10 cellular contexts compared by ENCODE assay signal in the genomic region with DNA sequence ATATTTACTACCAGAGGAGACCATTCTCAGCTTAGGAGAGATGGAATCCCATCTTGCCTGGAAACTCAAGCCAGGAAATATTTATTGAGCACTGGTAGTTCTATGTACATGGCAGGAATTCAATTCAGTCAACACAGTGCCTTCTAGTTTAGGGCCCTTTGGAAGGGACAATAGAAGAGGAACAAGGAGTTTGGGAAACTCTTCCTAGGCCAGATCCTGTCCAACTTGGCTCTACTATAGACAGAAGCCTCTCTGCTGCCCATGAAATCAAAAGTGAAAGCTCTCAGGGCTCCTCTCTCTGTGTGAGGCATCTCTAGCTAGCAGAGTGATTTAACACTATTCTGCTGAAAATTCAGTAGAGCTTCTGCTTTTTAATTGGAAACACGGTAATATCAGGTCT.
DNase-seq lines count a peak whose midpoint lies in the region; ATAC-seq and TF ChIP-seq lines count a peak whose summit lies in the region.
"Had no signal": no experiment of that assay in that cellular context is flagged by ENCODE, and none has a peak within 500 bp of the region (broad histone marks: within the 10 kb centered on the region; RNA-seq: fewer than 3 reads in every experiment).

No MANE protein-coding gene starts in this region.

- no peaks in the 10 kb centered on the region for H3K36me3 ChIP-seq in ascending aorta

- no peaks in the 10 kb centered on the region for H3K9me3 Mint-ChIP-seq in activated T-cell treated with anti-CD3 and anti-CD28 coated beads, Interleukin-2, amount 50 U/mL, for 4 hours
- H3K9me3 Mint-ChIP-seq: activated naive CD4-positive, alpha-beta T cell treated with anti-CD3 and anti-CD28 coated beads, Interleukin-2, amount 50 U/mL, for 24 hours had no signal

- ATAC-seq in GM18511 (IDR thresholded peaks at IDR 0.05; ENCODE audit: unreplicated experiment): peak; percentile 95
- ATAC-seq in GM21515 (IDR thresholded peaks at IDR 0.05; ENCODE audit: unreplicated experiment): peak; percentile 94
- ATAC-seq in HG03342 (IDR thresholded peaks at IDR 0.05; ENCODE audit: unreplicated experiment): peak; percentile 94
- peak; percentile 47 for ATAC-seq in left lobe of liver
- no peak for ATAC-seq in activated T-cell treated with anti-CD3 and anti-CD28 coated beads, Interleukin-2, amount 50 U/mL, for 4 hours
- ATAC-seq: K562 had no signal

- TF ChIP-seq CTCF in ascending aorta (IDR thresholded peaks at IDR 0.05): no peak

- H3K4me3 ChIP-seq in ascending aorta: no peak overlapping the region
- H3K4me3 ChIP-seq: K562 had no signal

- H3K27ac ChIP-seq in ascending aorta: no peak overlapping the region

- H3K36me3 Mint-ChIP-seq in activated T-cell treated with anti-CD3 and anti-CD28 coated beads, Interleukin-2, amount 50 U/mL, for 4 hours (ENCODE audit: insufficient read depth): no peaks in the 10 kb centered on the region
- H3K36me3 Mint-ChIP-seq: activated naive CD4-positive, alpha-beta T cell treated with anti-CD3 and anti-CD28 coated beads, Interleukin-2, amount 50 U/mL, for 24 hours had no signal

- no peaks in the 10 kb centered on the region for H3K4me1 ChIP-seq in ascending aorta

- no peak overlapping the region for H3K4me3 Mint-ChIP-seq in activated T-cell treated with anti-CD3 and anti-CD28 coated beads, Interleukin-2, amount 50 U/mL, for 4 hours
- H3K4me3 Mint-ChIP-seq: activated naive CD4-positive, alpha-beta T cell treated with anti-CD3 and anti-CD28 coated beads, Interleukin-2, amount 50 U/mL, for 24 hours had no signal

- no peaks in the 10 kb centered on the region for H3K27me3 ChIP-seq in ascending aorta

- DNase-seq in left lobe of liver (ENCODE audit: low spot score) (no peak), NCI-H1417 treated with DMSO at 0.1 percent for 48 hours (lab: John Stamatoyannopoulos, UW) (no peak), ascending aorta (ENCODE audit: low spot score in 2 of 2) (no peak)
- DNase-seq in effector CD8-positive, alpha-beta T cell (lab: John Stamatoyannopoulos, UW): no peak
- DNase-seq in activated T-cell treated with anti-CD3 and anti-CD28 coated beads, Interleukin-2, amount 50 U/mL, for 4 hours: no peak

- intact Hi-C loops in ascending aorta (cut with DNase I): no loop called here

- H3K27me3 Mint-ChIP-seq in activated T-cell treated with anti-CD3 and anti-CD28 coated beads, Interleukin-2, amount 50 U/mL, for 4 hours (ENCODE audit: low read depth): no peaks in the 10 kb centered on the region

- no peaks in the 10 kb centered on the region for H3K4me1 Mint-ChIP-seq in activated T-cell treated with anti-CD3 and anti-CD28 coated beads, Interleukin-2, amount 50 U/mL, for 4 hours (ENCODE audit: low read depth)
- H3K4me1 Mint-ChIP-seq: activated naive CD4-positive, alpha-beta T cell treated with anti-CD3 and anti-CD28 coated beads, Interleukin-2, amount 50 U/mL, for 24 hours had no signal

- H3K9me3 ChIP-seq in ascending aorta: no peaks in the 10 kb centered on the region

Comparison
In these comparisons a context has a peak if more than half of its experiments do, and no peak if none do; other contexts are left out.
1. ATAC-seq: peak in GM18511 (single experiment), GM21515 (single experiment), HG03342 (single experiment) and left lobe of liver (single experiment); none in activated T-cell treated with anti-CD3 and anti-CD28 coated beads, Interleukin-2, amount 50 U/mL, for 4 hours (0 of 2).